Comparison of ENCODE assay signal across 16 cellular contexts in the genomic region with DNA sequence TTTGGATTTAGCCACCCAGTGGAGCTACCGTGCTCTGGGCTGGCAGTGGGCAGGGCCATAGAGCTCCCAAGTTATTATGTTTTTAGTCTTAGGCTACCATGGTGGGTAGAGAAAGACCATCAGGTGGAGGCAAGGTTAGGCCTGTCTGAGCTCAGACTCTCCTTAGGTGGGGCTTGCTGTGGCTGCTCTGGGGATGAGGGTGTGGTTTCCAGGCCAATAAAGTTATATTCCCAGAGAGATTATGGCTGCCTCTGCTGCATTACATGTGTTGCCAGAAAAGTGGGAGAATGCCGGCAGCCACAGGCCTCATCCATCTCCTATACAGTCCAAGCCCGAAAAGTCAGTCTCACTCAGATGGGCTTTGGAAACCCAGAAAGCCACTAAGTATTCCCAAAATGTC. TPM values are rescaled to one million over a fixed set of nuclear protein-coding genes. Genes with fewer than 3 reads are reported as not detected.
A peak's percentile ranks its signal among the peaks of the same experiment; 100 is the strongest.
DNase-seq lines count a peak whose midpoint lies in the region; ATAC-seq and TF ChIP-seq lines count a peak whose summit lies in the region.
"Had no signal": no experiment of that assay in that cellular context is flagged by ENCODE, and none has a peak within 500 bp of the region (broad histone marks: within the 10 kb centered on the region; RNA-seq: fewer than 3 reads in every experiment).

No MANE protein-coding gene starts in this region.

- in situ Hi-C loops in KBM-7 (cut with MboI; ENCODE audit: low pct_unique_long_range_greater_than_20kb, low sequenced_read_pairs): no loop called here

- H3K4me1 ChIP-seq in BLaER1 (peaks cover 8% of the 10 kb centered on the region), mucosa of descending colon (ENCODE audit: low read depth) (no peaks in the 10 kb centered on the region)

- no peak for TF ChIP-seq CTCF in mucosa of descending colon (IDR thresholded peaks at IDR 0.05)

- no peaks in the 10 kb centered on the region for H4K20me1 ChIP-seq in BLaER1

- H3K27me3 ChIP-seq in BLaER1: no peaks in the 10 kb centered on the region

- ATAC-seq in left colon (peak; percentile 72), mucosa of descending colon (peak; percentile 51)
- ATAC-seq: HCT116 had no signal

- H3K4me3 ChIP-seq in BLaER1 (no peak overlapping the region), mucosa of descending colon (no peak overlapping the region)
- H3K4me3 ChIP-seq: GM23248 had no signal

- no peak for DNase-seq in left colon
- DNase-seq in mucosa of descending colon: peak in 1 of 3 donors; percentile 10
- no peak for DNase-seq in KG1 (lab: John Stamatoyannopoulos, UW)
- no peak for DNase-seq in mucosa of gallbladder (ENCODE audit: low spot score)
- DNase-seq in KBM-7: no peak
- DNase-seq: C1 segment of cervical spinal cord; Calu3; CD4-positive, alpha-beta memory T cell; COR-L47; DMS153; DND-41; GM23248; H9 had no signal

- no peak overlapping the region for H3K27ac ChIP-seq in BLaER1
- H3K27ac ChIP-seq: 22Rv1, GM23248 had no signal

- intact Hi-C loops in left colon (cut with DNase I, micrococcal nuclease) (no loop called here), mucosa of descending colon (cut with DNase I, micrococcal nuclease) (no loop called here)

- no peak overlapping the region for H3K9ac ChIP-seq in BLaER1
- H3K9ac ChIP-seq: GM23248 had no signal

- H3K9me3 ChIP-seq in BLaER1 (peaks cover 11% of the 10 kb centered on the region), mucosa of descending colon (peaks cover 14% of the 10 kb centered on the region)

- H3K36me3 ChIP-seq in BLaER1: no peaks in the 10 kb centered on the region
- no peaks in the 10 kb centered on the region for H3K36me3 ChIP-seq in mucosa of descending colon (ENCODE audit: low read depth)

- peak overlapping the region; percentile 63 for H3K4me2 ChIP-seq in BLaER1

RNA-seq across cellular contexts. Expression of gene PPP1R9A, which starts 34.2 kb away (rescaled TPM):
- total RNA-seq in left colon: 10 to 100 TPM; 24.0 to 24.5 TPM
- 10 to 100 TPM; 17.8 to 48.9 (median 30.8) TPM for total RNA-seq in mucosa of descending colon
- 30.5 TPM for total RNA-seq in mucosa of gallbladder
- total RNA-seq: CD4-positive, alpha-beta memory T cell; GM23248 had no signal
